20 cellular contexts compared by ENCODE assay signal in the genomic region with DNA sequence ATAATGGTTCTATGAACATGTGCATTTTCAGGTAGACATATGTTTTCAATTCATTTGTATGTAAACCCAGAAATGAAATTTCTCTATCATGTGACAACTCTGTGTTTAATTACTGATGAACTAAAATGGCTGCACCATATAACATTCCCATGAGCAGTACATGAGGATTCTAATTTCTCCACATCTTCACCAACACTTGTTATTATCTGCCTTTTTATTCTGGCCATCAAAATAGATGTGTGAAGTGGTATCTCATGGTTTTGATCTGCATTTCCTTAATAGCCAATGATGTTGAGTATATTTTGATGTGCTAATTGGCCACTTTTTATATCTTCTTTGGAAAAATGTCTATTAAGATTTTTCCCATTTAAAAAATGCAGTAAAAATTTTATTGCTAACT.
DNase-seq lines count a peak whose midpoint lies in the region; ATAC-seq, FAIRE-seq and TF ChIP-seq lines count a peak whose summit lies in the region.
"Had no signal": no experiment of that assay in that cellular context is flagged by ENCODE, and none has a peak within 500 bp of the region (broad histone marks: within the 10 kb centered on the region; RNA-seq: fewer than 3 reads in every experiment).

No MANE protein-coding gene starts in this region.

- H3K79me2 ChIP-seq in GM12878 (ENCODE audit: control insufficient read depth, insufficient read depth, low read length) = no peaks in the 10 kb centered on the region
- no peaks in the 10 kb centered on the region for H3K79me2 ChIP-seq in keratinocyte (ENCODE audit: control insufficient read depth, insufficient read depth, low read length)

- DNase-seq in GM12878 (ENCODE audit: low read depth, low spot score) = no peak
- DNase-seq in keratinocyte (ENCODE audit: low read depth, low spot score) = no peak
- no peak for DNase-seq in activated CD4-positive, alpha-beta T cell treated with anti-CD3 and anti-CD28 coated beads for 48 hours
- DNase-seq in left ventricle myocardium superior = no peak
- no peak for DNase-seq in stimulated activated naive CD8-positive, alpha-beta T cell treated with anti-CD3 and anti-CD28 coated beads, Interleukin-15, amount 100 ng/mL, for 72 hours
- DNase-seq: 8988T; ACHN; BE2C; Caco-2; Calu3; CD4-positive, alpha-beta T cell; CD8-positive, alpha-beta T cell; DMS79 treated with DMSO at 0.1 percent for 48 hours; GF-D8 had no signal

- H3K27ac ChIP-seq in HEK293 (ENCODE audit: extremely low read depth, low read depth, low read length) (no peak overlapping the region), GM12878 (ENCODE audit: control insufficient read depth, insufficient read depth) (no peak overlapping the region), keratinocyte (ENCODE audit: control insufficient read depth, insufficient read depth, low read length) (peak overlapping the region; percentile 7)
- H3K27ac ChIP-seq: BLaER1 treated with 17β-estradiol and CSF1 and Interleukin-3, amounts not matched to agents 10 nM and 100 nM; C4-2B had no signal

- H3K27me3 ChIP-seq in GM12878 (replicated peaks in 1 of 2; ENCODE audit: control insufficient read depth in 2 of 2, insufficient read depth in 2 of 2, low read length in 1 of 2) (no peaks in the 10 kb centered on the region), keratinocyte (ENCODE audit: control insufficient read depth, extremely low read depth, insufficient read depth, low read length) (no peaks in the 10 kb centered on the region)
- H3K27me3 ChIP-seq: BE2C; BLaER1 treated with 17β-estradiol and CSF1 and Interleukin-3, amounts not matched to agents 10 nM and 100 nM had no signal

- H3K9me1 ChIP-seq in keratinocyte (ENCODE audit: control insufficient read depth, extremely low read depth, insufficient read depth, low read length) = no peaks in the 10 kb centered on the region

- H3K9ac ChIP-seq in GM12878 (ENCODE audit: control insufficient read depth, insufficient read depth, low read length) (no peak overlapping the region), keratinocyte (ENCODE audit: control insufficient read depth, extremely low read depth, insufficient read depth, low read length) (no peak overlapping the region)
- H3K9ac ChIP-seq: BLaER1 treated with 17β-estradiol and CSF1 and Interleukin-3, amounts not matched to agents 10 nM and 100 nM had no signal

- no peak for TF ChIP-seq POLR2A in GM12878 (IDR thresholded peaks at IDR 0.05; ENCODE audit: low read depth, low read length)

- H3K9me3 ChIP-seq in HEK293 (ENCODE audit: control insufficient read depth, insufficient read depth, low read depth, low read length) (no peaks in the 10 kb centered on the region; the same call in 1 of the 2 replicates), GM12878 (replicated peaks; ENCODE audit: control insufficient read depth, insufficient read depth, low read length) (peaks cover 2% of the 10 kb centered on the region), keratinocyte (ENCODE audit: control insufficient read depth, low read depth, low read length) (no peaks in the 10 kb centered on the region)
- H3K9me3 ChIP-seq: BE2C, Caco-2 had no signal

- CTCF ChIA-PET in HEK293 (lab: Yijun Ruan, JAX) (no interaction called here), GM12878 (lab: Yijun Ruan, JAX) (no interaction called here)

- H2AFZ ChIP-seq in GM12878 (ENCODE audit: control insufficient read depth, low read depth, low read length) (no peak overlapping the region), keratinocyte (ENCODE audit: control insufficient read depth, low read length) (no peak overlapping the region)

- SMC1A ChIA-PET in GM12878 (lab: Charles Lee; ENCODE audit: uncharacterized antibody, unreplicated experiment) = no interaction called here

- dilution Hi-C loops in keratinocyte (cut with MboI; ENCODE audit: extremely low pct_ligation_motif_present, low sequenced_read_pairs) = no loop called here

- ATAC-seq in GM12878 = no peak
- no peak for ATAC-seq in left ventricle myocardium superior
- ATAC-seq in stimulated activated naive CD8-positive, alpha-beta T cell treated with anti-CD3 and anti-CD28 coated beads, Interleukin-15, amount 100 ng/mL, for 72 hours = no peak
- ATAC-seq: CD8-positive, alpha-beta T cell had no signal

- FAIRE-seq in GM12878 (lab: Jason Lieb, UNC) = peak; percentile 49
- FAIRE-seq in keratinocyte (lab: Jason Lieb, UNC) = no peak
- FAIRE-seq: A204.1, G401.6, GM18507 had no signal

- no peak overlapping the region for H3K27ac Mint-ChIP-seq in stimulated activated naive CD8-positive, alpha-beta T cell treated with anti-CD3 and anti-CD28 coated beads, Interleukin-15, amount 100 ng/mL, for 72 hours
- H3K27ac Mint-ChIP-seq: CD4-positive, alpha-beta T cell; CD8-positive, alpha-beta T cell had no signal

- peaks cover 8% of the 10 kb centered on the region for H3K4me1 Mint-ChIP-seq in stimulated activated naive CD8-positive, alpha-beta T cell treated with anti-CD3 and anti-CD28 coated beads, Interleukin-15, amount 100 ng/mL, for 72 hours

- H3K27me3 Mint-ChIP-seq in stimulated activated naive CD8-positive, alpha-beta T cell treated with anti-CD3 and anti-CD28 coated beads, Interleukin-15, amount 100 ng/mL, for 72 hours = no peaks in the 10 kb centered on the region
- H3K27me3 Mint-ChIP-seq: CD4-positive, alpha-beta T cell had no signal

- H4K20me1 ChIP-seq in GM12878 (ENCODE audit: control insufficient read depth, insufficient read depth) (no peaks in the 10 kb centered on the region), keratinocyte (ENCODE audit: control insufficient read depth, extremely low read depth, insufficient read depth, low read length) (no peaks in the 10 kb centered on the region)
- H4K20me1 ChIP-seq: BLaER1 treated with 17β-estradiol and CSF1 and Interleukin-3, amounts not matched to agents 10 nM and 100 nM had no signal

- in situ Hi-C loops in GM12878 (cut with MboI) = no loop called here

- H3K9me3 Mint-ChIP-seq in stimulated activated naive CD8-positive, alpha-beta T cell treated with anti-CD3 and anti-CD28 coated beads, Interleukin-15, amount 100 ng/mL, for 72 hours = peaks cover 10 to 12% of the 10 kb centered on the region in 2 donors

- TF ChIP-seq CTCF in HEK293 (tag by site-specific recombination; IDR thresholded peaks at IDR 0.05) = no peak
- TF ChIP-seq CTCF in GM12878 (IDR thresholded peaks at IDR 0.05 in 2 of 3, conservative IDR thresholded peaks at IDR 0.05 in 1 of 3; ENCODE audit: control insufficient read depth in 2 of 3, extremely low read depth in 1 of 3, insufficient read depth in 1 of 3, low read depth in 3 of 3, low read length in 3 of 3) = no peak
- no peak for TF ChIP-seq CTCF in keratinocyte (optimal IDR thresholded peaks at IDR 0.05 in 1 of 3, IDR thresholded peaks at IDR 0.05 in 1 of 3, conservative IDR thresholded peaks at IDR 0.05 in 1 of 3; ENCODE audit: extremely low read depth in 1 of 3, insufficient read depth in 2 of 3, low read length in 3 of 3)

- BruUV-seq in GM12878 (replicated peaks; lab: Mats Ljungman, UMichigan) = no TSS peak

- RAD21 ChIA-PET in GM12878 (lab: Charles Lee; ENCODE audit: unreplicated experiment) = no interaction called here

- POLR2A ChIA-PET in HEK293 (lab: Yijun Ruan, JAX) (interaction anchor here (0.7 kb wide), 1 partner anchor 308 kb away, joined by 3 read pairs; no protein-coding TSS in a partner anchor), GM12878 (lab: Charles Lee) (no interaction called here)

- no peak for TF ChIP-seq EP300 in GM12878 (IDR thresholded peaks at IDR 0.05; ENCODE audit: borderline replicate concordance in 1 of 2, control insufficient read depth in 1 of 2, low read depth in 2 of 2, low read length in 2 of 2)

- intact Hi-C loops in GM12878 (cut with micrococcal nuclease; ENCODE audit: unreplicated experiment) = no loop called here
- intact Hi-C loops in left ventricle myocardium superior (cut with micrococcal nuclease) = no loop called here

- no peak overlapping the region for H3K4me3 ChIP-seq in HEK293 (ENCODE audit: low read depth, low read length)
- no peak overlapping the region for H3K4me3 ChIP-seq in GM12878
- no peak overlapping the region for H3K4me3 ChIP-seq in keratinocyte (ENCODE audit: control insufficient read depth in 2 of 3, extremely low read depth in 1 of 3, insufficient read depth in 2 of 3, low read depth in 1 of 3, low read length in 3 of 3)
- H3K4me3 ChIP-seq: BLaER1 treated with 17β-estradiol and CSF1 and Interleukin-3, amounts not matched to agents 10 nM and 100 nM had no signal

- no peak for TF ChIP-seq RAD21 in GM12878 (IDR thresholded peaks at IDR 0.05; ENCODE audit: insufficient read depth, low read depth, low read length)

- H3K4me2 ChIP-seq in GM12878 (ENCODE audit: control insufficient read depth, insufficient read depth) = no peak overlapping the region
- H3K4me2 ChIP-seq in keratinocyte (ENCODE audit: control insufficient read depth, extremely low read depth, insufficient read depth, low read depth, low read length) = no peak overlapping the region
- H3K4me2 ChIP-seq: BLaER1 treated with 17β-estradiol and CSF1 and Interleukin-3, amounts not matched to agents 10 nM and 100 nM had no signal

- H3K36me3 ChIP-seq in HEK293 (ENCODE audit: control insufficient read depth in 2 of 2, insufficient read depth in 1 of 2, low read length in 2 of 2) (no peaks in the 10 kb centered on the region), GM12878 (ENCODE audit: control insufficient read depth in 2 of 2, insufficient read depth in 2 of 2, low read length in 1 of 2) (no peaks in the 10 kb centered on the region), keratinocyte (ENCODE audit: control insufficient read depth in 2 of 2, extremely low read depth in 1 of 2, insufficient read depth in 2 of 2, low read length in 2 of 2) (no peaks in the 10 kb centered on the region)
- H3K36me3 ChIP-seq: BE2C had no signal

- peaks cover 3% of the 10 kb centered on the region; the same call in 1 of the 2 replicates for H3K4me1 ChIP-seq in HEK293 (ENCODE audit: control insufficient read depth, insufficient read depth, low read length)
- peaks cover 11% of the 10 kb centered on the region for H3K4me1 ChIP-seq in GM12878 (ENCODE audit: control insufficient read depth, insufficient read depth, low read length)
- no peaks in the 10 kb centered on the region for H3K4me1 ChIP-seq in keratinocyte (ENCODE audit: control insufficient read depth, extremely low read depth, insufficient read depth, low read length)
- H3K4me1 ChIP-seq: BE2C, Caco-2 had no signal

- H3K4me3 Mint-ChIP-seq in stimulated activated naive CD8-positive, alpha-beta T cell treated with anti-CD3 and anti-CD28 coated beads, Interleukin-15, amount 100 ng/mL, for 72 hours = no peak overlapping the region
- H3K4me3 Mint-ChIP-seq: CD4-positive, alpha-beta T cell; CD8-positive, alpha-beta T cell had no signal

TF ChIP-seq in GM12878, 131 proteins besides CTCF, POLR2A, EP300 and RAD21 (continues in another document):
- no peak for TF ChIP-seq LARP7 (IDR thresholded peaks at IDR 0.05)
- no peak for TF ChIP-seq SUPT20H (IDR thresholded peaks at IDR 0.05; ENCODE audit: borderline replicate concordance, control insufficient read depth, low read depth, low read length)
